23 cellular contexts compared by ENCODE assay signal in genomic region chr2:225072444-225072843, GRCh38.
"Had no signal": no experiment of that assay in that cellular context is flagged by ENCODE, and none has a peak within 500 bp of the region (broad histone marks: within the 10 kb centered on the region; RNA-seq: fewer than 3 reads in every experiment).

No MANE protein-coding gene starts in this region.

- H3K79me2 ChIP-seq: hepatocyte had no signal

- H3K4me2 ChIP-seq: hepatocyte had no signal

- H3K9me3 ChIP-seq: gastrocnemius medialis, prostate gland, right atrium auricular region, thoracic aorta, tibial nerve had no signal

- H3K4me3 ChIP-seq: gastrocnemius medialis, hepatocyte, prostate gland, right atrium auricular region, thoracic aorta, tibial nerve, upper lobe of left lung had no signal

- H3K4me1 Mint-ChIP-seq: nephron; stimulated activated memory B cell treated with anti-CD40 and anti-IgM and Interleukin-4, amounts not matched to agents 10 μg/mL and 1 μg/mL and 100 μg/mL, for 72 hours had no signal

- H3K36me3 ChIP-seq: gastrocnemius medialis, prostate gland, right atrium auricular region, thoracic aorta, tibial nerve, upper lobe of left lung had no signal

- H3K4me3 Mint-ChIP-seq: effector memory CD8-positive, alpha-beta T cell; mesothelial cell of epicardium; naive thymus-derived CD4-positive, alpha-beta T cell; nephron; stimulated activated memory B cell treated with anti-CD40 and anti-IgM and Interleukin-4, amounts not matched to agents 10 μg/mL and 1 μg/mL and 100 μg/mL, for 72 hours had no signal

- H3K27me3 ChIP-seq: gastrocnemius medialis, right atrium auricular region, tibial nerve, upper lobe of left lung had no signal

- H3K27ac ChIP-seq: gastrocnemius medialis, hepatocyte, prostate gland, right atrium auricular region, thoracic aorta, tibial nerve, upper lobe of left lung had no signal

- H2AFZ ChIP-seq: hepatocyte had no signal

- H3K27ac Mint-ChIP-seq: effector memory CD8-positive, alpha-beta T cell; mesothelial cell of epicardium; naive thymus-derived CD4-positive, alpha-beta T cell; nephron; stimulated activated memory B cell treated with anti-CD40 and anti-IgM and Interleukin-4, amounts not matched to agents 10 μg/mL and 1 μg/mL and 100 μg/mL, for 72 hours had no signal

- H3K36me3 Mint-ChIP-seq: mesothelial cell of epicardium had no signal

- H3K4me1 ChIP-seq: gastrocnemius medialis, prostate gland, right atrium auricular region, upper lobe of left lung had no signal

- DNase-seq: cerebellar nuclear complex; cortex of kidney; effector memory CD8-positive, alpha-beta T cell; gastrocnemius medialis; head of caudate nucleus; kidney; mesenchymal stem cell; naive thymus-derived CD4-positive, alpha-beta T cell; nucleus accumbens; stimulated activated CD4-positive, alpha-beta T cell treated with anti-CD3 and anti-CD28 coated beads, Interleukin-2, amount 100 ng/mL, for 24 hours; stimulated activated CD4-positive, alpha-beta T cell treated with anti-CD3 and anti-CD28 coated beads, Interleukin-4, amount 100 ng/mL, for 24 hours; stimulated activated naive CD8-positive, alpha-beta T cell treated with anti-CD3 and anti-CD28 coated beads, Interleukin-15, Interleukin-2, amounts not matched to agents 100 U/mL and 50 U/mL, for 24 hours; upper lobe of left lung had no signal

- ATAC-seq: effector memory CD8-positive, alpha-beta T cell; gastrocnemius medialis; left lobe of liver; naive thymus-derived CD4-positive, alpha-beta T cell; sciatic nerve; stimulated activated memory B cell treated with anti-CD40 and anti-IgM and Interleukin-4, amounts not matched to agents 10 μg/mL and 1 μg/mL and 100 μg/mL, for 72 hours; stimulated activated naive CD8-positive, alpha-beta T cell treated with anti-CD3 and anti-CD28 coated beads, Interleukin-15, Interleukin-2, amounts not matched to agents 100 U/mL and 50 U/mL, for 24 hours had no signal
